ENCODE assay signal across 8 cellular contexts in genomic region chr3:15229262-15229661, GRCh38.
"Had no signal": no experiment of that assay in that cellular context is flagged by ENCODE, and none has a peak within 500 bp of the region (broad histone marks: within the 10 kb centered on the region; RNA-seq: fewer than 3 reads in every experiment).

No MANE protein-coding gene starts in this region.

- DNase-seq: GDM1, GF-D8 had no signal

- H3K4me3 ChIP-seq: GM12878 had no signal

- FAIRE-seq: G401.6, GM12878, GM12891, GM12892, GM18507, GM19239 had no signal

- ATAC-seq: GM12878 had no signal
